ENCODE assay signal across 22 cellular contexts in genomic region chr20:37318046-37318445, GRCh38. TPM values are rescaled to one million over a fixed set of nuclear protein-coding genes. Genes with fewer than 3 reads are reported as not detected.
DNase-seq lines count a peak whose midpoint lies in the region; ATAC-seq and TF ChIP-seq lines count a peak whose summit lies in the region.
"Had no signal": no experiment of that assay in that cellular context is flagged by ENCODE, and none has a peak within 500 bp of the region (broad histone marks: within the 10 kb centered on the region; RNA-seq: fewer than 3 reads in every experiment).

No MANE protein-coding gene starts in this region.

- H2AK5ac ChIP-seq in mesendoderm (ENCODE audit: low read length): peak overlapping the region; percentile 96

- H2BK15ac ChIP-seq in mesendoderm (replicated peaks; ENCODE audit: low read depth): no peak overlapping the region

- H3K9me3 Mint-ChIP-seq in activated T-cell treated with anti-CD3 and anti-CD28 coated beads, Interleukin-2, amount 50 U/mL, for 24 hours: no peaks in the 10 kb centered on the region

- peaks cover 2% of the 10 kb centered on the region for H3K79me1 ChIP-seq in mesendoderm (ENCODE audit: low read length)

- H3K36me3 ChIP-seq in mesendoderm (ENCODE audit: control insufficient read depth, insufficient read depth, low read length) (no peaks in the 10 kb centered on the region), uterus (no peaks in the 10 kb centered on the region), MM.1S (replicated peaks; ENCODE audit: insufficient read depth, low read length) (no peaks in the 10 kb centered on the region)

- peak overlapping the region; percentile 28 for H3K18ac ChIP-seq in mesendoderm (ENCODE audit: low read length)

- H3F3A ChIP-seq in MM.1S (ENCODE audit: insufficient read depth, low read length): no peaks in the 10 kb centered on the region

- no peaks in the 10 kb centered on the region for H3K27me3 Mint-ChIP-seq in activated T-cell treated with anti-CD3 and anti-CD28 coated beads, Interleukin-2, amount 50 U/mL, for 24 hours

- H4K5ac ChIP-seq in mesendoderm (ENCODE audit: low read length): no peak overlapping the region

- H3K4me1 ChIP-seq in mesendoderm (ENCODE audit: control insufficient read depth, low read depth, low read length) (peaks cover 32% of the 10 kb centered on the region), uterus (peaks cover 18 to 19% of the 10 kb centered on the region in 2 donors), MM.1S (ENCODE audit: low read length) (no peaks in the 10 kb centered on the region)

- H3K56ac ChIP-seq in mesendoderm (ENCODE audit: low read length): peak overlapping the region; percentile 77

- no peaks in the 10 kb centered on the region for H4K20me1 ChIP-seq in MM.1S (ENCODE audit: insufficient read depth, low read length)

- H3K4ac ChIP-seq in mesendoderm (ENCODE audit: low read depth, low read length): peak overlapping the region; percentile 6

- H3K79me2 ChIP-seq in mesendoderm (ENCODE audit: control insufficient read depth, insufficient read depth, low read length) (no peaks in the 10 kb centered on the region), MM.1S (ENCODE audit: low read length) (peaks cover 5% of the 10 kb centered on the region; the same call in 1 of the 2 replicates)

- no peak for TF ChIP-seq CTCF in uterus (IDR thresholded peaks at IDR 0.05)
- TF ChIP-seq CTCF in MM.1S (IDR thresholded peaks at IDR 0.05; ENCODE audit: low read length): no peak

- peaks cover 48% of the 10 kb centered on the region for H3K36me3 Mint-ChIP-seq in activated T-cell treated with anti-CD3 and anti-CD28 coated beads, Interleukin-2, amount 50 U/mL, for 24 hours (ENCODE audit: low read depth)

- no peaks in the 10 kb centered on the region for H3K9me2 ChIP-seq in MM.1S (replicated peaks; ENCODE audit: insufficient read depth, low read length)
- H3K9me2 ChIP-seq: SK-N-SH had no signal

- H2BK120ac ChIP-seq in mesendoderm (ENCODE audit: low read depth, low read length): peak overlapping the region; percentile 69

- no peak for ATAC-seq in GM18517 (IDR thresholded peaks at IDR 0.05; ENCODE audit: unreplicated experiment)
- ATAC-seq: K562, Panc1 had no signal

- H3K27me3 ChIP-seq in mesendoderm (ENCODE audit: insufficient read depth, low read length, poor library complexity): no peaks in the 10 kb centered on the region
- H3K27me3 ChIP-seq in uterus: no peaks in the 10 kb centered on the region
- no peaks in the 10 kb centered on the region for H3K27me3 ChIP-seq in MM.1S (replicated peaks; ENCODE audit: insufficient read depth, low read length)
- H3K27me3 ChIP-seq: hepatocyte, neutrophil, tibial artery had no signal

- H4K8ac ChIP-seq in mesendoderm (ENCODE audit: low read depth, low read length): peak overlapping the region; percentile 59

- intact Hi-C loops in uterus (cut with DNase I; ENCODE audit: low total_unique reads): no loop called here

- H2BK5ac ChIP-seq in mesendoderm (ENCODE audit: low read length): peak overlapping the region; percentile 87

- DNase-seq in activated T-cell treated with anti-CD3 and anti-CD28 coated beads, Interleukin-2, amount 50 U/mL, for 24 hours: no peak
- no peak for DNase-seq in activated T-cell treated with anti-CD3 and anti-CD28 coated beads, Interleukin-2, amount 50 U/mL, for 1 hour
- DNase-seq in MV-4-11 (lab: John Stamatoyannopoulos, UW) (peak; percentile 35), mesendoderm (no peak), uterus (no peak), MM.1S (no peak)
- DNase-seq in activated CD4-positive, alpha-beta T cell treated with anti-CD3 and anti-CD28 coated beads for 4 hours: no peak
- DNase-seq: activated naive CD4-positive, alpha-beta T cell treated with Interleukin-2 at 50 U/mL for 16 hours; CD8-positive, alpha-beta memory T cell; NCI-H82; SK-N-SH; T-helper 9 cell had no signal

- H3K4me3 ChIP-seq in mesendoderm (ENCODE audit: low read length) (no peak overlapping the region), uterus (no peak overlapping the region), MM.1S (ENCODE audit: low read length) (no peak overlapping the region)
- H3K4me3 ChIP-seq: hepatocyte, K562, tibial artery had no signal

- H3K9me3 ChIP-seq in uterus (no peaks in the 10 kb centered on the region), MM.1S (replicated peaks; ENCODE audit: insufficient read depth, low read length) (no peaks in the 10 kb centered on the region)
- H3K9me3 ChIP-seq: neutrophil, tibial artery had no signal

- peaks cover 34% of the 10 kb centered on the region for H3K4me1 Mint-ChIP-seq in activated T-cell treated with anti-CD3 and anti-CD28 coated beads, Interleukin-2, amount 50 U/mL, for 24 hours (ENCODE audit: low read depth)

- no CpG with 5 or more reads among the region's 6 CpGs for WGBS in mesendoderm (ENCODE audit: extremely low coverage, insufficient coverage, low lambda C conversion rate)

- peak overlapping the region; percentile 88 for H3K27ac ChIP-seq in mesendoderm (ENCODE audit: low read depth, low read length)
- H3K27ac ChIP-seq in uterus: peak overlapping the region; percentile 14 to 97
- no peak overlapping the region for H3K27ac ChIP-seq in MM.1S (ENCODE audit: low read length)
- H3K27ac ChIP-seq: neutrophil had no signal

- no peak for TF ChIP-seq POLR2A in uterus (IDR thresholded peaks at IDR 0.05)

- peak overlapping the region; percentile 12 for H3K23ac ChIP-seq in mesendoderm (ENCODE audit: low read length)

- H3K27ac Mint-ChIP-seq in activated T-cell treated with anti-CD3 and anti-CD28 coated beads, Interleukin-2, amount 50 U/mL, for 24 hours: peak overlapping the region; percentile 45

- peak overlapping the region; percentile 41 for H3K9ac ChIP-seq in mesendoderm (ENCODE audit: low read length)
- no peak overlapping the region for H3K9ac ChIP-seq in MM.1S (ENCODE audit: low read length)
- H3K9ac ChIP-seq: SK-N-SH had no signal

- H3K4me2 ChIP-seq in mesendoderm (ENCODE audit: low read length) (no peak overlapping the region), MM.1S (ENCODE audit: low read depth, low read length) (no peak overlapping the region)
- H3K4me2 ChIP-seq: SK-N-SH had no signal

- no peak overlapping the region for H3K4me3 Mint-ChIP-seq in activated T-cell treated with anti-CD3 and anti-CD28 coated beads, Interleukin-2, amount 50 U/mL, for 24 hours
- H3K4me3 Mint-ChIP-seq: CD8-positive, alpha-beta memory T cell had no signal

- H2AFZ ChIP-seq in MM.1S (ENCODE audit: low read length): no peak overlapping the region
- H2AFZ ChIP-seq: hepatocyte had no signal

RNA-seq across cellular contexts. Expression of gene SRC, which starts 27.9 kb away (rescaled TPM):
- polyA plus RNA-seq in mesendoderm (2013, experiment 1 of 2): 18.4 TPM
- 19.3 TPM for polyA plus RNA-seq in mesendoderm (2013, experiment 2 of 2)
- 100 to 1,000 TPM in 1 of 4 donors, 10 to 100 TPM in 3; 25.0 to 110 (median 34.1) TPM for total RNA-seq in uterus

RNA-seq across cellular contexts. Expression of gene MANBAL, which starts 28.6 kb away (rescaled TPM):
- 53.9 TPM for polyA plus RNA-seq in mesendoderm (2013, experiment 1 of 2)
- polyA plus RNA-seq in mesendoderm (2013, experiment 2 of 2): 53.4 TPM
- 10 to 100 TPM; 33.8 to 78.3 (median 43.5) TPM for total RNA-seq in uterus

RNA-seq across cellular contexts. Expression of gene GHRH, which starts 56.4 kb away (rescaled TPM):
- not detected for polyA plus RNA-seq in mesendoderm (2013, experiment 1 of 2)
- polyA plus RNA-seq in mesendoderm (2013, experiment 2 of 2): not detected
- total RNA-seq in uterus: not detected
- total RNA-seq: CD8-positive, alpha-beta memory T cell; H4; hepatocyte; K562; kidney epithelial cell; mesenteric fat pad; renal cortical epithelial cell had no signal
- polyA plus RNA-seq: CD8-positive, alpha-beta memory T cell; hepatocyte; K562; SK-N-SH had no signal
